ENCODE assay signal across 22 cellular contexts in the genomic region with DNA sequence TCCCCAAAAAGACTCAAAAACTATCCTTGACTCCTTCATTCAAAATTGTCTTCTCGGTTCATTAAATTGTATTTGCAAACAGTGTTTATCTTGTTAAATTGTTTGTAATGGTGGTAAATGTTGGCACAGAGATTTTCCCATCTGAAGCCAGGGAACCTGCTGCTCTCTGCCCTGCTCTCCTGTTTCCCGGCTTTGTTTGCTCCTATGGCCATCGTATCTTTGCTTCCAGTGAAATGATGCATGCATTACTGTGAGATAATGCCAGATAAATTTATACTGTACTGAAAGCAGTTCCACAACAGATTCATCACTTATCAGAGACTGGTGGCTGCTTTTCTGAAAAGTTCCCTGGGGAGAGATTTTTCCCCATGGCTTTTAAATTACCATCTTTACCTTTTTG.
DNase-seq lines count a peak whose midpoint lies in the region; ATAC-seq and TF ChIP-seq lines count a peak whose summit lies in the region.
"Had no signal": no experiment of that assay in that cellular context is flagged by ENCODE, and none has a peak within 500 bp of the region (broad histone marks: within the 10 kb centered on the region; RNA-seq: fewer than 3 reads in every experiment).

No MANE protein-coding gene starts in this region.

- in situ Hi-C loops in GM23248 (cut with MboI): no loop called here

- peak; percentile 42 for DNase-seq in NCI-H2171 treated with DMSO at 0.1 percent for 48 hours (lab: John Stamatoyannopoulos, UW)
- DNase-seq in NCI-H2171 (lab: John Stamatoyannopoulos, UW): no peak
- DNase-seq in NCI-H1930 (lab: John Stamatoyannopoulos, UW): peak; percentile 55
- peak; percentile 48 for DNase-seq in NCI-H748 treated with DMSO at 0.1 percent for 48 hours (lab: John Stamatoyannopoulos, UW)
- DNase-seq in right lobe of liver: no peak
- DNase-seq in activated T-cell treated with anti-CD3 and anti-CD28 coated beads, Interleukin-2, amount 50 U/mL, for 48 hours: no peak
- no peak for DNase-seq in GM23248
- DNase-seq: activated CD8-positive, alpha-beta memory T cell treated with anti-CD3 and anti-CD28 coated beads, Interleukin-2, amount 50 U/mL, for 48 hours; activated naive CD8-positive, alpha-beta T cell treated with anti-CD3 and anti-CD28 coated beads for 36 hours; foreskin melanocyte; GDM1; hippocampal formation; KBM-7; mammary epithelial cell; stimulated activated CD4-positive, alpha-beta T cell treated with anti-CD3 and anti-CD28 coated beads, Interleukin-1b, Interleukin-23, amount 100 ng/mL, for 48 hours; T-helper 2 cell; WERI-Rb-1 had no signal

- peak; percentile 65 to 86 (median 76) for ATAC-seq in right lobe of liver
- ATAC-seq in HG03342 (IDR thresholded peaks at IDR 0.05; ENCODE audit: unreplicated experiment): no peak
- ATAC-seq: A549; stimulated activated effector memory CD8-positive, alpha-beta T cell treated with anti-CD3 and anti-CD28 coated beads, Interleukin-12 subunit alpha, Interleukin-12 subunit beta, amount 100 ng/mL, for 72 hours had no signal

- H3K4me3 ChIP-seq in right lobe of liver (no peak overlapping the region), GM23248 (no peak overlapping the region)
- H3K4me3 ChIP-seq: A549; BLaER1 treated with 17β-estradiol and CSF1 and Interleukin-3, amounts not matched to agents 10 nM and 100 nM; prostate gland had no signal

- H3F3A ChIP-seq in GM23248 (ENCODE audit: insufficient read depth): no peaks in the 10 kb centered on the region

- no peaks in the 10 kb centered on the region for H4K20me1 ChIP-seq in GM23248 (ENCODE audit: insufficient read depth)
- H4K20me1 ChIP-seq: BLaER1 treated with 17β-estradiol and CSF1 and Interleukin-3, amounts not matched to agents 10 nM and 100 nM had no signal

- H2AFZ ChIP-seq in GM23248: no peak overlapping the region

- H3K36me3 ChIP-seq in right lobe of liver (peaks cover 0 to 8% (median 3%) of the 10 kb centered on the region in 4 donors), GM23248 (ENCODE audit: low read depth) (0 out of 2 replicates have a peak, but pooled peaks cover 5% of the 10 kb centered on the region)
- H3K36me3 ChIP-seq: prostate gland, WERI-Rb-1 had no signal

- no peak for TF ChIP-seq POLR2A in right lobe of liver (IDR thresholded peaks at IDR 0.05)

- H3K4me2 ChIP-seq in GM23248 (ENCODE audit: unreplicated experiment): no peak overlapping the region
- H3K4me2 ChIP-seq: A549 had no signal

- H3K27ac ChIP-seq in right lobe of liver (no peak overlapping the region), GM23248 (no peak overlapping the region)
- H3K27ac ChIP-seq: A549; BLaER1 treated with 17β-estradiol and CSF1 and Interleukin-3, amounts not matched to agents 10 nM and 100 nM; prostate gland; WERI-Rb-1 had no signal

- intact Hi-C loops in right lobe of liver (cut with DNase I): no loop called here

- 23% methylated on average over 3 of the region's 3 CpGs for WGBS in right lobe of liver (ENCODE audit: insufficient coverage, low coverage, low lambda C conversion rate, missing lambda C conversion rate)
- whole genome bisulfite sequencing in GM23248 (ENCODE audit: low coverage in 1 of 2, low lambda C conversion rate in 2 of 2, missing lambda C conversion rate in 2 of 2), 2 experiments: 67 to 73% methylated on average over 3 of the region's 3 CpGs

- H3K9me3 ChIP-seq in right lobe of liver (no peaks in the 10 kb centered on the region), GM23248 (ENCODE audit: low read depth) (no peaks in the 10 kb centered on the region)
- H3K9me3 ChIP-seq: A549, prostate gland had no signal

- TF ChIP-seq CTCF in right lobe of liver (IDR thresholded peaks at IDR 0.05): no peak

- H3K27me3 ChIP-seq in right lobe of liver (no peaks in the 10 kb centered on the region), GM23248 (replicated peaks; ENCODE audit: insufficient read depth) (no peaks in the 10 kb centered on the region)
- H3K27me3 ChIP-seq: BLaER1 treated with 17β-estradiol and CSF1 and Interleukin-3, amounts not matched to agents 10 nM and 100 nM had no signal

- peaks cover 0 to 9% (median 0%) of the 10 kb centered on the region in 4 donors for H3K4me1 ChIP-seq in right lobe of liver
- H3K4me1 ChIP-seq in GM23248 (ENCODE audit: insufficient read depth): no peaks in the 10 kb centered on the region
- H3K4me1 ChIP-seq: A549, prostate gland had no signal

- no peaks in the 10 kb centered on the region for H3K9me2 ChIP-seq in GM23248 (ENCODE audit: insufficient read depth)

- H3K9ac ChIP-seq in GM23248: no peak overlapping the region
- H3K9ac ChIP-seq: BLaER1 treated with 17β-estradiol and CSF1 and Interleukin-3, amounts not matched to agents 10 nM and 100 nM had no signal

- H3K79me2 ChIP-seq in GM23248 (ENCODE audit: insufficient read depth): no peaks in the 10 kb centered on the region

Comparison
In these comparisons a context has a peak if more than half of its experiments do, and no peak if none do; other contexts are left out.
1. DNase-seq: peak in NCI-H2171 treated with DMSO at 0.1 percent for 48 hours (single experiment), NCI-H1930 (2 of 2) and NCI-H748 treated with DMSO at 0.1 percent for 48 hours (single experiment); none in NCI-H2171 (single experiment), right lobe of liver (0 of 3), activated T-cell treated with anti-CD3 and anti-CD28 coated beads, Interleukin-2, amount 50 U/mL, for 48 hours (0 of 2) and GM23248 (single experiment).